ENCODE assay signal across 26 cellular contexts in the genomic region with DNA sequence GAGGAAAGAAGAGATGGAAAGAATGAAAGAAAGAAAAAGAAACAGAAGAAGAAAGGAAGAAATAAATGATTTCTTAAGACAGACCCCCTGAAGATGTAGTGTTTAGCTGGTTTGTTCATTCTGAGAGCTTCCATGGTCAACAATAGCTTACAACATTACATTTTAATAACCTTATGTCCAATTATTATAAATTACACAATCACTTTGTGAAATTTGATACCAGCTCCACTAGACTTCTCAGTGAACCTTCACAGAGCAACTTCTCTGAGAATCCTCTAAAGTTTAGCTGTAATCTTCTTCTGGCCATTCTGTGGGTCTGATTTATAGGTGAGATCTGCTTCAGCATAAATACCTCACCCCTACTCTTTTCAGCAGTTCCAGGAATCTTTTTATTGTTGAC. TPM values are rescaled to one million over a fixed set of nuclear protein-coding genes. Genes with fewer than 3 reads are reported as not detected.
A peak's percentile ranks its signal among the peaks of the same experiment; 100 is the strongest.
DNase-seq lines count a peak whose midpoint lies in the region; TF ChIP-seq lines count a peak whose summit lies in the region.
"Had no signal": no experiment of that assay in that cellular context is flagged by ENCODE, and none has a peak within 500 bp of the region (broad histone marks: within the 10 kb centered on the region; RNA-seq: fewer than 3 reads in every experiment).

No MANE protein-coding gene starts in this region.

- H3K36me3 ChIP-seq in HEK293 (ENCODE audit: control insufficient read depth in 2 of 2, insufficient read depth in 1 of 2, low read length in 2 of 2) (no peaks in the 10 kb centered on the region), adipocyte (ENCODE audit: control insufficient read depth, insufficient read depth, low read length, severe bottlenecking) (no peaks in the 10 kb centered on the region), prostate gland (no peaks in the 10 kb centered on the region)
- H3K36me3 ChIP-seq: BE2C had no signal

- H3K4me3 ChIP-seq in HEK293 (ENCODE audit: low read depth, low read length) (no peak overlapping the region), adipocyte (ENCODE audit: low read length) (peak overlapping the region; percentile 49), prostate gland (no peak overlapping the region)
- H3K4me3 ChIP-seq: GM12878, SK-N-MC had no signal

- intact Hi-C loops in prostate gland (cut with DNase I): loop anchor here (5.0 kb wide), 1 partner anchor 406 kb away; no protein-coding TSS in a partner anchor

- POLR2A ChIA-PET in HEK293 (lab: Yijun Ruan, JAX): no interaction called here

- DNase-seq in DMS79 treated with DMSO at 0.1 percent for 48 hours (lab: John Stamatoyannopoulos, UW) (peak; percentile 59), DMS79 (lab: John Stamatoyannopoulos, UW) (no peak), adipocyte (ENCODE audit: low read depth) (peak; percentile 57), prostate gland (ENCODE audit: low spot score) (no peak), activated gamma-delta T cell treated with Interleukin-2 at 50 U/mL for 16 hours (no peak), GM19240 (ENCODE audit: insufficient read length, low spot score) (no peak), midbrain (lab: John Stamatoyannopoulos, UW) (no peak)
- DNase-seq: 8988T, ACHN, BE2C, Calu3, DMS153, EL, GDM1, Karpas-422, NCI-H1092, NCI-H146, NCI-H2029, NCI-H2227 treated with DMSO at 0.1 percent for 48 hours, NCI-H82, OCI-M1, SIG-M5 had no signal

- no peak for TF ChIP-seq POLR2A in prostate gland (IDR thresholded peaks at IDR 0.05)

- CTCF ChIA-PET in HEK293 (lab: Yijun Ruan, JAX): interaction anchor here (0.6 to 0.8 kb wide), 3 partner anchors 422 to 722 kb away, joined by 3 read pairs; no protein-coding TSS in a partner anchor

- peaks cover 28% of the 10 kb centered on the region for H3K4me1 ChIP-seq in HEK293 (ENCODE audit: control insufficient read depth, insufficient read depth, low read length)
- peaks cover 37% of the 10 kb centered on the region for H3K4me1 ChIP-seq in adipocyte (ENCODE audit: control insufficient read depth, insufficient read depth, low read length)
- peaks cover 12% of the 10 kb centered on the region for H3K4me1 ChIP-seq in prostate gland (replicated peaks)
- H3K4me1 ChIP-seq: BE2C had no signal

- peak overlapping the region; percentile 35 for H3K9ac ChIP-seq in adipocyte (ENCODE audit: low read length)

- H3K27ac ChIP-seq in HEK293 (ENCODE audit: extremely low read depth, low read depth, low read length) (no peak overlapping the region), prostate gland (peak overlapping the region; percentile 70 to 78)
- H3K27ac ChIP-seq: HL-60, SK-N-MC had no signal

- H3K9me3 ChIP-seq in HEK293 (ENCODE audit: control insufficient read depth, insufficient read depth, low read depth, low read length) (no peaks in the 10 kb centered on the region), adipocyte (ENCODE audit: control insufficient read depth, low read length) (no peaks in the 10 kb centered on the region), prostate gland (no peaks in the 10 kb centered on the region)
- H3K9me3 ChIP-seq: BE2C had no signal

- H3K27me3 ChIP-seq in adipocyte (replicated peaks; ENCODE audit: control insufficient read depth, insufficient read depth, low read length) (no peaks in the 10 kb centered on the region), prostate gland (replicated peaks; ENCODE audit: insufficient read depth) (no peaks in the 10 kb centered on the region)

- TF ChIP-seq CTCF in HEK293 (tag by site-specific recombination; IDR thresholded peaks at IDR 0.05) (no peak), prostate gland (IDR thresholded peaks at IDR 0.05) (no peak)

TF ChIP-seq in HEK293, 187 proteins besides CTCF, POLR2A, EP300 and RAD21:
- no peak for TF ChIP-seq ZNF664 (tag by site-specific recombination; IDR thresholded peaks at IDR 0.05)
- no peak for TF ChIP-seq ZNF426 (tag by site-specific recombination; IDR thresholded peaks at IDR 0.05)
- TF ChIP-seq ZSCAN23 (tag by site-specific recombination; IDR thresholded peaks at IDR 0.05): no peak
- 0 out of 2 replicates have a peak, but pooled peaks have one; percentile 31 for TF ChIP-seq ZNF366 (tag by site-specific recombination; conservative IDR thresholded peaks at IDR 0.05)
- TF ChIP-seq GLIS2 (tag by site-specific recombination; IDR thresholded peaks at IDR 0.05): no peak
- TF ChIP-seq TRIM28 (IDR thresholded peaks at IDR 0.05; ENCODE audit: borderline replicate concordance, low read length): no peak
TF ChIP-seq in HEK293: peak in this region for 1.

RNA-seq across cellular contexts. Expression of gene SIX1, which starts 27.9 kb away (rescaled TPM):
- total RNA-seq in prostate gland: 10 to 100 TPM; 23.5 to 25.0 TPM

Comparison
In these comparisons a context has a peak if more than half of its experiments do, and no peak if none do; other contexts are left out.
1. DNase-seq: peak in DMS79 treated with DMSO at 0.1 percent for 48 hours (single experiment) and adipocyte (single experiment); none in DMS79 (single experiment), prostate gland (single experiment), activated gamma-delta T cell treated with Interleukin-2 at 50 U/mL for 16 hours (single experiment), GM19240 (single experiment) and midbrain (single experiment).